Comparison of ENCODE assay signal across 8 cellular contexts in genomic region chr20:64256282-64256947, GRCh38. TPM values are rescaled to one million over a fixed set of nuclear protein-coding genes. Genes with fewer than 3 reads are reported as not detected.
DNase-seq lines count a peak whose midpoint lies in the region; ATAC-seq and TF ChIP-seq lines count a peak whose summit lies in the region.

No MANE protein-coding gene starts in this region.

- H3K4me1 ChIP-seq in OCI-LY7 (ENCODE audit: insufficient read depth, low read length, poor library complexity, severe bottlenecking) = peaks cover 28% of the 10 kb centered on the region
- H3K4me1 ChIP-seq in osteoblast (ENCODE audit: insufficient read depth, low read length) = peaks cover 16% of the 10 kb centered on the region

- TF ChIP-seq CTCF in OCI-LY7 (conservative IDR thresholded peaks at IDR 0.05; ENCODE audit: low read length) = no peak
- no peak for TF ChIP-seq CTCF in epithelial cell of esophagus (IDR thresholded peaks at IDR 0.05; ENCODE audit: insufficient read depth, low read depth, low read length, missing control alignments)
- TF ChIP-seq CTCF in osteoblast (IDR thresholded peaks at IDR 0.05; ENCODE audit: extremely low read depth, low read depth, low read length) = no peak

- H3K9me3 ChIP-seq in OCI-LY7 (ENCODE audit: low read length) (no peaks in the 10 kb centered on the region), osteoblast (ENCODE audit: low read depth, low read length) (no peaks in the 10 kb centered on the region)

- peak overlapping the region; percentile 93 for H3K4me2 ChIP-seq in OCI-LY7 (ENCODE audit: low read length)
- peak overlapping the region; percentile 79 for H3K4me2 ChIP-seq in osteoblast (ENCODE audit: insufficient read depth, low read length)

- peak overlapping the region; percentile 57 for H3K27ac ChIP-seq in OCI-LY7 (ENCODE audit: low read depth, low read length, poor library complexity, severe bottlenecking)
- peak overlapping the region; percentile 0 for H3K27ac ChIP-seq in osteoblast (ENCODE audit: low read depth, low read length)

- peaks cover 15% of the 10 kb centered on the region; the same call in 1 of the 2 replicates for H3K79me2 ChIP-seq in OCI-LY7 (ENCODE audit: insufficient read depth, low read depth, low read length)
- H3K79me2 ChIP-seq in osteoblast (ENCODE audit: insufficient read depth, low read length) = peaks cover 36% of the 10 kb centered on the region

- H2AFZ ChIP-seq in OCI-LY7 (ENCODE audit: low read length) = peak overlapping the region; percentile 58; the same call in 1 of the 2 replicates
- H2AFZ ChIP-seq in osteoblast (ENCODE audit: low read length) = peak overlapping the region; percentile 86

- H3K9me2 ChIP-seq in OCI-LY7 (ENCODE audit: insufficient read depth, low read length) = no peaks in the 10 kb centered on the region

- peak; percentile 38 for DNase-seq in COLO829 (ENCODE audit: low spot score)
- no peak for DNase-seq in OCI-LY7 (ENCODE audit: low spot score)
- peak; percentile 27 for DNase-seq in epithelial cell of esophagus (ENCODE audit: low read depth)
- DNase-seq in osteoblast (ENCODE audit: insufficient read length, low spot score, missing footprints) = peak; percentile 81
- DNase-seq in mucosa of gallbladder (ENCODE audit: low spot score) = no peak
- no peak for DNase-seq in NCI-H524 (lab: John Stamatoyannopoulos, UW)
- DNase-seq in NK-92 (lab: John Stamatoyannopoulos, UW; ENCODE audit: unreplicated experiment) = no peak

- H4K20me1 ChIP-seq in OCI-LY7 (ENCODE audit: insufficient read depth, low read length) (no peaks in the 10 kb centered on the region), osteoblast (ENCODE audit: insufficient read depth, low read length) (no peaks in the 10 kb centered on the region)

- ATAC-seq in GM21737 (IDR thresholded peaks at IDR 0.05; ENCODE audit: unreplicated experiment) = no peak

- CTCF ChIA-PET in OCI-LY7 (lab: Charles Lee; ENCODE audit: unreplicated experiment) = interaction anchor here (0.6 to 1.1 kb wide), 3 partner anchors 13 to 1678 kb away, joined by 3 to 11 read pairs (median 4); no protein-coding TSS in a partner anchor

- H3K36me3 ChIP-seq in OCI-LY7 (ENCODE audit: insufficient read depth, low read length) (0 out of 2 replicates have a peak, but pooled peaks cover 4% of the 10 kb centered on the region), osteoblast (ENCODE audit: insufficient read depth, low read length) (no peaks in the 10 kb centered on the region)

- intact Hi-C loops in OCI-LY7 (cut with micrococcal nuclease; ENCODE audit: unreplicated experiment) = no loop called here

- H3K4me3 ChIP-seq in OCI-LY7 (ENCODE audit: low read depth, low read length, poor library complexity, severe bottlenecking) (peak overlapping the region; percentile 95), epithelial cell of esophagus (ENCODE audit: low read length) (peak overlapping the region; percentile 81), osteoblast (ENCODE audit: insufficient read depth, low read length) (peak overlapping the region; percentile 85)

- BruUV-seq in OCI-LY7 (replicated peaks; lab: Mats Ljungman, UMichigan) = TSS peak; percentile 59

- no peaks in the 10 kb centered on the region for H3K27me3 ChIP-seq in osteoblast (ENCODE audit: insufficient read depth, low read length)

- POLR2A ChIA-PET in OCI-LY7 (lab: Charles Lee) = interaction anchor here (0.9 to 2.0 kb wide), 3 partner anchors 9 to 289 kb away, joined by 3 to 5 read pairs (median 3); no protein-coding TSS in a partner anchor

RNA-seq across cellular contexts. Expression of gene PCMTD2, which starts 0.9 kb away (rescaled TPM):
- 47.0 and 62.1 TPM in 2 replicates for total RNA-seq in OCI-LY7 (2014; rRNA removed; shearing (Covaris generic))
- total RNA-seq in OCI-LY7 (2022) (51.7 and 64.2 TPM in 2 replicates), osteoblast (51.0 and 59.4 TPM in 2 replicates), mucosa of gallbladder (69.3 TPM)

Comparison
In these comparisons a context has a peak if more than half of its experiments do, and no peak if none do; other contexts are left out.
1. DNase-seq: peak in COLO829 (single experiment), epithelial cell of esophagus (single experiment) and osteoblast (single experiment); none in OCI-LY7 (single experiment), mucosa of gallbladder (single experiment), NCI-H524 (0 of 2) and NK-92 (single experiment).
2. Peak in every context shown above with its lines, with median percentiles within 50 percentile points of each other: H3K4me3 ChIP-seq.